1 cellular context compared by ENCODE assay signal in the genomic region with DNA sequence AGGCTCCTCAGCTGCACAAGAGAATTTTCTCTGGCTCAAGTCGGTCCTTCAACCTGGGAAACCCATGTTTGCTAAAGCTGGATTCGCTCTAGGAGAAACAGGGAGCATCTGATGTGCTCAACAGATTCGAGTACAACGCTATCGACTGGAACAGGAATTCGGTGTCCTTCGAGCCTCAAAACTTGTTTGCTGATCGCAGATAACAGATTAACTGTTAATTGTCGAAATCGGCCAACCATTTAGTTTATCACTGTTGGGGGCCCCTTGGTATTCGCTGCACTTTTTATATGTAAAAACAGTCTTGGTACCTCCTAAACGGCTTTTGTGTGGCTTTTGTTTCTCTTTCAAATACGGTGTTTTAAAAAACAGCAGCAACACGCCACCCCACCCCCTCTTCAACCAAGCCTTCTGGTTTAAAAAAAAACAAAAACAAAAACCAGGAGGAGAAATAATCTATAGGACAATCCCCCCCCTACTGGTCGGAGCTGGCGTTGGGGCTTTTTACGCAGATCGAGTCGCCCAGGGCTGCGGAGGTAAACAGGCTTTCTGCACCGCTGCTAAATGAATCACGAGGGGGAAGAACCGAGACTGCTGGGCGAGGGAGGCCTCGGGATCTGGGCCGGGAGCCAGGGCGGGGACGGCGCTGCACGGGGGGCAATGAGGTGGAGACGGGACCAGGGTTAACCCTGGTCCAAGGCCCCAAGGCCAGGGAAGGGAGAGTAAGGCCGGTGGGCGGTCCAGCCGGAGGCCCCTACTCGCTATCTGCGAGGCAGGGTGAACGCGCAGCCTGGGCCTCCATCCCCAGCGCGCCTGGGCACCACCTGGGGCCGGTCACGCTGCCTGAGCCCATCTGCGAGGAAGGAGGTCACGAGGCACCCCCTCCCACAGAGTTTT.
A peak's percentile ranks its signal among the peaks of the same experiment; 100 is the strongest.
TF ChIP-seq lines count a peak whose summit lies in the region.

No MANE protein-coding gene starts in this region.

TF ChIP-seq in H1, 55 proteins besides CTCF, POLR2A, EP300 and RAD21 (continued from another document):
- TF ChIP-seq, protein P1, sequence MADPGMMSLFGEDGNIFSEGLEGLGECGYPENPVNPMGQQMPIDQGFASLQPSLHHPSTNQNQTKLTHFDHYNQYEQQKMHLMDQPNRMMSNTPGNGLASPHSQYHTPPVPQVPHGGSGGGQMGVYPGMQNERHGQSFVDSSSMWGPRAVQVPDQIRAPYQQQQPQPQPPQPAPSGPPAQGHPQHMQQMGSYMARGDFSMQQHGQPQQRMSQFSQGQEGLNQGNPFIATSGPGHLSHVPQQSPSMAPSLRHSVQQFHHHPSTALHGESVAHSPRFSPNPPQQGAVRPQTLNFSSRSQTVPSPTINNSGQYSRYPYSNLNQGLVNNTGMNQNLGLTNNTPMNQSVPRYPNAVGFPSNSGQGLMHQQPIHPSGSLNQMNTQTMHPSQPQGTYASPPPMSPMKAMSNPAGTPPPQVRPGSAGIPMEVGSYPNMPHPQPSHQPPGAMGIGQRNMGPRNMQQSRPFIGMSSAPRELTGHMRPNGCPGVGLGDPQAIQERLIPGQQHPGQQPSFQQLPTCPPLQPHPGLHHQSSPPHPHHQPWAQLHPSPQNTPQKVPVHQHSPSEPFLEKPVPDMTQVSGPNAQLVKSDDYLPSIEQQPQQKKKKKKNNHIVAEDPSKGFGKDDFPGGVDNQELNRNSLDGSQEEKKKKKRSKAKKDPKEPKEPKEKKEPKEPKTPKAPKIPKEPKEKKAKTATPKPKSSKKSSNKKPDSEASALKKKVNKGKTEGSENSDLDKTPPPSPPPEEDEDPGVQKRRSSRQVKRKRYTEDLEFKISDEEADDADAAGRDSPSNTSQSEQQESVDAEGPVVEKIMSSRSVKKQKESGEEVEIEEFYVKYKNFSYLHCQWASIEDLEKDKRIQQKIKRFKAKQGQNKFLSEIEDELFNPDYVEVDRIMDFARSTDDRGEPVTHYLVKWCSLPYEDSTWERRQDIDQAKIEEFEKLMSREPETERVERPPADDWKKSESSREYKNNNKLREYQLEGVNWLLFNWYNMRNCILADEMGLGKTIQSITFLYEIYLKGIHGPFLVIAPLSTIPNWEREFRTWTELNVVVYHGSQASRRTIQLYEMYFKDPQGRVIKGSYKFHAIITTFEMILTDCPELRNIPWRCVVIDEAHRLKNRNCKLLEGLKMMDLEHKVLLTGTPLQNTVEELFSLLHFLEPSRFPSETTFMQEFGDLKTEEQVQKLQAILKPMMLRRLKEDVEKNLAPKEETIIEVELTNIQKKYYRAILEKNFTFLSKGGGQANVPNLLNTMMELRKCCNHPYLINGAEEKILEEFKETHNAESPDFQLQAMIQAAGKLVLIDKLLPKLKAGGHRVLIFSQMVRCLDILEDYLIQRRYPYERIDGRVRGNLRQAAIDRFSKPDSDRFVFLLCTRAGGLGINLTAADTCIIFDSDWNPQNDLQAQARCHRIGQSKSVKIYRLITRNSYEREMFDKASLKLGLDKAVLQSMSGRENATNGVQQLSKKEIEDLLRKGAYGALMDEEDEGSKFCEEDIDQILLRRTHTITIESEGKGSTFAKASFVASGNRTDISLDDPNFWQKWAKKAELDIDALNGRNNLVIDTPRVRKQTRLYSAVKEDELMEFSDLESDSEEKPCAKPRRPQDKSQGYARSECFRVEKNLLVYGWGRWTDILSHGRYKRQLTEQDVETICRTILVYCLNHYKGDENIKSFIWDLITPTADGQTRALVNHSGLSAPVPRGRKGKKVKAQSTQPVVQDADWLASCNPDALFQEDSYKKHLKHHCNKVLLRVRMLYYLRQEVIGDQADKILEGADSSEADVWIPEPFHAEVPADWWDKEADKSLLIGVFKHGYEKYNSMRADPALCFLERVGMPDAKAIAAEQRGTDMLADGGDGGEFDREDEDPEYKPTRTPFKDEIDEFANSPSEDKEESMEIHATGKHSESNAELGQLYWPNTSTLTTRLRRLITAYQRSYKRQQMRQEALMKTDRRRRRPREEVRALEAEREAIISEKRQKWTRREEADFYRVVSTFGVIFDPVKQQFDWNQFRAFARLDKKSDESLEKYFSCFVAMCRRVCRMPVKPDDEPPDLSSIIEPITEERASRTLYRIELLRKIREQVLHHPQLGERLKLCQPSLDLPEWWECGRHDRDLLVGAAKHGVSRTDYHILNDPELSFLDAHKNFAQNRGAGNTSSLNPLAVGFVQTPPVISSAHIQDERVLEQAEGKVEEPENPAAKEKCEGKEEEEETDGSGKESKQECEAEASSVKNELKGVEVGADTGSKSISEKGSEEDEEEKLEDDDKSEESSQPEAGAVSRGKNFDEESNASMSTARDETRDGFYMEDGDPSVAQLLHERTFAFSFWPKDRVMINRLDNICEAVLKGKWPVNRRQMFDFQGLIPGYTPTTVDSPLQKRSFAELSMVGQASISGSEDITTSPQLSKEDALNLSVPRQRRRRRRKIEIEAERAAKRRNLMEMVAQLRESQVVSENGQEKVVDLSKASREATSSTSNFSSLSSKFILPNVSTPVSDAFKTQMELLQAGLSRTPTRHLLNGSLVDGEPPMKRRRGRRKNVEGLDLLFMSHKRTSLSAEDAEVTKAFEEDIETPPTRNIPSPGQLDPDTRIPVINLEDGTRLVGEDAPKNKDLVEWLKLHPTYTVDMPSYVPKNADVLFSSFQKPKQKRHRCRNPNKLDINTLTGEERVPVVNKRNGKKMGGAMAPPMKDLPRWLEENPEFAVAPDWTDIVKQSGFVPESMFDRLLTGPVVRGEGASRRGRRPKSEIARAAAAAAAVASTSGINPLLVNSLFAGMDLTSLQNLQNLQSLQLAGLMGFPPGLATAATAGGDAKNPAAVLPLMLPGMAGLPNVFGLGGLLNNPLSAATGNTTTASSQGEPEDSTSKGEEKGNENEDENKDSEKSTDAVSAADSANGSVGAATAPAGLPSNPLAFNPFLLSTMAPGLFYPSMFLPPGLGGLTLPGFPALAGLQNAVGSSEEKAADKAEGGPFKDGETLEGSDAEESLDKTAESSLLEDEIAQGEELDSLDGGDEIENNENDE (IDR thresholded peaks at IDR 0.05; ENCODE audit: insufficient replicate concordance, low read length), result peak; percentile 82
- TF ChIP-seq KDM4A (IDR thresholded peaks at IDR 0.05; ENCODE audit: low read depth, low read length, severe bottlenecking) (no peak), SP2 (IDR thresholded peaks at IDR 0.05; ENCODE audit: low read length) (no peak), CREB1 (IDR thresholded peaks at IDR 0.05) (no peak), EGR1 (IDR thresholded peaks at IDR 0.05; ENCODE audit: borderline replicate concordance, low read depth, low read length) (no peak), RBBP5 (IDR thresholded peaks at IDR 0.05; ENCODE audit: borderline replicate concordance, low read depth, low read length) (no peak), TBP (IDR thresholded peaks at IDR 0.05; ENCODE audit: low read depth, low read length) (peak; percentile 61), TCF12 (IDR thresholded peaks at IDR 0.05; ENCODE audit: low read depth, low read length) (0 out of 2 replicates have a peak, but pooled peaks have one; percentile 48), TAF1 (IDR thresholded peaks at IDR 0.05; ENCODE audit: low read depth, low read length) (0 out of 2 replicates have a peak, but pooled peaks have one; percentile 11), RFX5 (IDR thresholded peaks at IDR 0.05; ENCODE audit: borderline replicate concordance, low read depth, low read length) (no peak), HDAC2 (IDR thresholded peaks at IDR 0.05; ENCODE audit: borderline replicate concordance in 1 of 2, low read depth in 2 of 2, low read length in 2 of 2) (no peak; a peak in 1 of 4 replicates), SP4 (IDR thresholded peaks at IDR 0.05; ENCODE audit: low read length) (no peak), SIX5 (IDR thresholded peaks at IDR 0.05; ENCODE audit: low read depth, low read length) (no peak), POU5F1 (IDR thresholded peaks at IDR 0.05; ENCODE audit: low read depth, low read length) (peak; percentile 52; the same call in 1 of the 2 replicates), TEAD4 (IDR thresholded peaks at IDR 0.05; ENCODE audit: low read depth, low read length) (no peak), SAP30 (IDR thresholded peaks at IDR 0.05; ENCODE audit: insufficient read depth, insufficient replicate concordance, low read length) (no peak), KDM1A (IDR thresholded peaks at IDR 0.05; ENCODE audit: borderline replicate concordance, low read length) (no peak), EZH2 (IDR thresholded peaks at IDR 0.05; ENCODE audit: low read depth, low read length, severe bottlenecking) (no peak), SP1 (IDR thresholded peaks at IDR 0.05; ENCODE audit: low read depth, low read length) (peak; percentile 80), MAFK (IDR thresholded peaks at IDR 0.05; ENCODE audit: low read depth, low read length) (no peak), SIN3A (conservative IDR thresholded peaks at IDR 0.05 in 1 of 2, IDR thresholded peaks at IDR 0.05 in 1 of 2; ENCODE audit: low read depth in 1 of 2, low read length in 2 of 2) (no peak), CBX5 (IDR thresholded peaks at IDR 0.05; ENCODE audit: low read depth, low read length) (no peak), CHD1 (IDR thresholded peaks at IDR 0.05; ENCODE audit: low read depth, low read length) (no peak), BCL11A (IDR thresholded peaks at IDR 0.05; ENCODE audit: low read depth in 2 of 2, low read length in 2 of 2) (no peak), SRF (IDR thresholded peaks at IDR 0.05; ENCODE audit: low read depth, low read length) (no peak), RNF2 (IDR thresholded peaks at IDR 0.05; ENCODE audit: borderline replicate concordance, low read depth, low read length, missing control alignments, poor library complexity, severe bottlenecking) (no peak), SIRT6 (IDR thresholded peaks at IDR 0.05; ENCODE audit: low read length) (no peak), CTBP2 (IDR thresholded peaks at IDR 0.05; ENCODE audit: borderline replicate concordance, insufficient read depth, insufficient read length, low read length) (no peak), CBX8 (IDR thresholded peaks at IDR 0.05; ENCODE audit: borderline replicate concordance, low read depth, low read length) (no peak), YY1 (IDR thresholded peaks at IDR 0.05; ENCODE audit: low read depth, low read length) (0 out of 2 replicates have a peak, but pooled peaks have one; percentile 9), JUN (IDR thresholded peaks at IDR 0.05; ENCODE audit: low read depth, low read length) (no peak), POLR2AphosphoS5 (IDR thresholded peaks at IDR 0.05; ENCODE audit: low read depth, low read length) (peak; percentile 35; the same call in 1 of the 2 replicates), KDM5A (IDR thresholded peaks at IDR 0.05; ENCODE audit: low read length) (no peak), NANOG (IDR thresholded peaks at IDR 0.05; ENCODE audit: insufficient read depth, low read depth, low read length, poor library complexity, severe bottlenecking) (peak; percentile 86)
- TF ChIP-seq, protein P2, sequence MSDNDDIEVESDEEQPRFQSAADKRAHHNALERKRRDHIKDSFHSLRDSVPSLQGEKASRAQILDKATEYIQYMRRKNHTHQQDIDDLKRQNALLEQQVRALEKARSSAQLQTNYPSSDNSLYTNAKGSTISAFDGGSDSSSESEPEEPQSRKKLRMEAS (IDR thresholded peaks at IDR 0.05), result peak; percentile 47
- TF ChIP-seq, protein P3, sequence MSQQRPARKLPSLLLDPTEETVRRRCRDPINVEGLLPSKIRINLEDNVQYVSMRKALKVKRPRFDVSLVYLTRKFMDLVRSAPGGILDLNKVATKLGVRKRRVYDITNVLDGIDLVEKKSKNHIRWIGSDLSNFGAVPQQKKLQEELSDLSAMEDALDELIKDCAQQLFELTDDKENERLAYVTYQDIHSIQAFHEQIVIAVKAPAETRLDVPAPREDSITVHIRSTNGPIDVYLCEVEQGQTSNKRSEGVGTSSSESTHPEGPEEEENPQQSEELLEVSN (IDR thresholded peaks at IDR 0.05), result no peak
- TF ChIP-seq, protein P4, sequence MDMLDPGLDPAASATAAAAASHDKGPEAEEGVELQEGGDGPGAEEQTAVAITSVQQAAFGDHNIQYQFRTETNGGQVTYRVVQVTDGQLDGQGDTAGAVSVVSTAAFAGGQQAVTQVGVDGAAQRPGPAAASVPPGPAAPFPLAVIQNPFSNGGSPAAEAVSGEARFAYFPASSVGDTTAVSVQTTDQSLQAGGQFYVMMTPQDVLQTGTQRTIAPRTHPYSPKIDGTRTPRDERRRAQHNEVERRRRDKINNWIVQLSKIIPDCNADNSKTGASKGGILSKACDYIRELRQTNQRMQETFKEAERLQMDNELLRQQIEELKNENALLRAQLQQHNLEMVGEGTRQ (IDR thresholded peaks at IDR 0.05; ENCODE audit: low read length), result no peak
- TF ChIP-seq, protein P5, sequence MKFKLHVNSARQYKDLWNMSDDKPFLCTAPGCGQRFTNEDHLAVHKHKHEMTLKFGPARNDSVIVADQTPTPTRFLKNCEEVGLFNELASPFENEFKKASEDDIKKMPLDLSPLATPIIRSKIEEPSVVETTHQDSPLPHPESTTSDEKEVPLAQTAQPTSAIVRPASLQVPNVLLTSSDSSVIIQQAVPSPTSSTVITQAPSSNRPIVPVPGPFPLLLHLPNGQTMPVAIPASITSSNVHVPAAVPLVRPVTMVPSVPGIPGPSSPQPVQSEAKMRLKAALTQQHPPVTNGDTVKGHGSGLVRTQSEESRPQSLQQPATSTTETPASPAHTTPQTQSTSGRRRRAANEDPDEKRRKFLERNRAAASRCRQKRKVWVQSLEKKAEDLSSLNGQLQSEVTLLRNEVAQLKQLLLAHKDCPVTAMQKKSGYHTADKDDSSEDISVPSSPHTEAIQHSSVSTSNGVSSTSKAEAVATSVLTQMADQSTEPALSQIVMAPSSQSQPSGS (IDR thresholded peaks at IDR 0.05; ENCODE audit: low read length), result no peak
